Comparison of ENCODE assay signal across 8 cellular contexts in genomic region chr6:10837009-10837691, GRCh38. TPM values are rescaled to one million over a fixed set of nuclear protein-coding genes. Genes with fewer than 3 reads are reported as not detected.
DNase-seq lines count a peak whose midpoint lies in the region; ATAC-seq and TF ChIP-seq lines count a peak whose summit lies in the region.

No MANE protein-coding gene starts in this region.

- no peak for TF ChIP-seq CTCF in retinal pigment epithelial cell (conservative IDR thresholded peaks at IDR 0.05; ENCODE audit: low read depth, low read length)

- no peaks in the 10 kb centered on the region; the same call in 1 of the 2 replicates for H3K9me3 ChIP-seq in HUES64 (ENCODE audit: insufficient read depth, low read depth, low read length)

- H3K9me3 Mint-ChIP-seq in activated naive CD8-positive, alpha-beta T cell treated with anti-CD3 and anti-CD28 coated beads, Interleukin-2, amount 10 ng/mL, durations not matched to agents 7 days and 5 days, result no peaks in the 10 kb centered on the region

- in situ Hi-C loops in Caki2 (cut with HindIII; ENCODE audit: low pct_unique_long_range_greater_than_20kb, low sequenced_read_pairs), result no loop called here

- peaks cover 2% of the 10 kb centered on the region for H3K36me3 Mint-ChIP-seq in activated naive CD8-positive, alpha-beta T cell treated with anti-CD3 and anti-CD28 coated beads, Interleukin-2, amount 10 ng/mL, durations not matched to agents 7 days and 5 days

- H3K9ac ChIP-seq in HUES64 (ENCODE audit: low read depth, low read length), result peak overlapping the region; percentile 69

- H3K27ac Mint-ChIP-seq in activated naive CD8-positive, alpha-beta T cell treated with anti-CD3 and anti-CD28 coated beads, Interleukin-2, amount 10 ng/mL, durations not matched to agents 7 days and 5 days, result no peak overlapping the region

- H3K4me3 Mint-ChIP-seq in activated naive CD8-positive, alpha-beta T cell treated with anti-CD3 and anti-CD28 coated beads, Interleukin-2, amount 10 ng/mL, durations not matched to agents 7 days and 5 days, result peak overlapping the region; percentile 72

- peaks cover 19% of the 10 kb centered on the region for H3K4me1 Mint-ChIP-seq in activated naive CD8-positive, alpha-beta T cell treated with anti-CD3 and anti-CD28 coated beads, Interleukin-2, amount 10 ng/mL, durations not matched to agents 7 days and 5 days

- peak overlapping the region; percentile 68 for H3K4me3 ChIP-seq in HUES64 (ENCODE audit: low read length)
- H3K4me3 ChIP-seq in retinal pigment epithelial cell (ENCODE audit: low read length), result peak overlapping the region; percentile 76

- H3K27ac ChIP-seq in HUES64 (ENCODE audit: low read depth, low read length), result no peak overlapping the region

- H3K27me3 Mint-ChIP-seq in activated naive CD8-positive, alpha-beta T cell treated with anti-CD3 and anti-CD28 coated beads, Interleukin-2, amount 10 ng/mL, durations not matched to agents 7 days and 5 days, result peaks cover 50% of the 10 kb centered on the region

- H3K36me3 ChIP-seq in HUES64 (ENCODE audit: insufficient read depth, low read length), result no peaks in the 10 kb centered on the region

- H3K27me3 ChIP-seq in HUES64 (ENCODE audit: insufficient read depth, low read length), result peaks cover 22% of the 10 kb centered on the region

- DNase-seq in Caki2 (ENCODE audit: low read depth) (peak; percentile 47), hepatic stellate cell (ENCODE audit: low spot score) (peak; percentile 26), retinal pigment epithelial cell (ENCODE audit: low read depth) (peak; percentile 11), NCI-H1436 treated with DMSO at 0.1 percent for 48 hours (lab: John Stamatoyannopoulos, UW) (no peak)
- DNase-seq in activated naive CD8-positive, alpha-beta T cell treated with anti-CD3 and anti-CD28 coated beads, Interleukin-2, amount 10 ng/mL, durations not matched to agents 7 days and 5 days, result no peak
- no peak for DNase-seq in activated CD4-positive, CD25-positive, alpha-beta regulatory T cell (lab: John Stamatoyannopoulos, UW)
- DNase-seq in effector CD4-positive, alpha-beta T cell, result no peak

- ATAC-seq in activated naive CD8-positive, alpha-beta T cell treated with anti-CD3 and anti-CD28 coated beads, Interleukin-2, amount 10 ng/mL, durations not matched to agents 7 days and 5 days (ENCODE audit: low read depth), result no peak

- peaks cover 10% of the 10 kb centered on the region; the same call in 1 of the 2 replicates for H3K4me1 ChIP-seq in HUES64 (ENCODE audit: insufficient read depth, low read length)

- WGBS in HUES64, result 1% methylated on average over 18 of the region's 22 CpGs

- POLR2A ChIA-PET in activated naive CD8-positive, alpha-beta T cell treated with anti-CD3 and anti-CD28 coated beads, Interleukin-2, amount 10 ng/mL, durations not matched to agents 7 days and 5 days (lab: Charles Lee), result interaction anchor here (0.6 kb wide), 1 partner anchor 358 kb away, joined by 3 read pairs; no protein-coding TSS in a partner anchor

RNA-seq across cellular contexts. Expression of gene MAK, which starts 1.2 kb away (rescaled TPM):
- not detected in 2 replicates for total RNA-seq in Caki2 (2014; rRNA removed; shearing (Covaris generic); ENCODE audit: low replicate concordance)
- 0.25 TPM for polyA plus RNA-seq in HUES64 (2013, experiment 1 of 2)
- 0.19 TPM for polyA plus RNA-seq in HUES64 (2013, experiment 2 of 2)
- not detected for total RNA-seq in activated naive CD8-positive, alpha-beta T cell treated with anti-CD3 and anti-CD28 coated beads, Interleukin-2, amount 10 ng/mL, durations not matched to agents 7 days and 5 days

RNA-seq across cellular contexts. Expression of gene GCM2, which starts 44.7 kb away (rescaled TPM):
- not detected in 2 replicates for total RNA-seq in Caki2 (2014; rRNA removed; shearing (Covaris generic); ENCODE audit: low replicate concordance)
- not detected for polyA plus RNA-seq in HUES64 (2013, experiment 1 of 2)
- polyA plus RNA-seq in HUES64 (2013, experiment 2 of 2), result not detected
- not detected for total RNA-seq in activated naive CD8-positive, alpha-beta T cell treated with anti-CD3 and anti-CD28 coated beads, Interleukin-2, amount 10 ng/mL, durations not matched to agents 7 days and 5 days

RNA-seq across cellular contexts. Expression of gene SYCP2L, which starts 49.7 kb away (rescaled TPM):
- total RNA-seq in Caki2 (2014; rRNA removed; shearing (Covaris generic); ENCODE audit: low replicate concordance), result 0.37 TPM in 1 of 2 replicates, not detected in the other
- polyA plus RNA-seq in HUES64 (2013, experiment 1 of 2), result 1.9 TPM
- polyA plus RNA-seq in HUES64 (2013, experiment 2 of 2), result 5.3 TPM
- total RNA-seq in activated naive CD8-positive, alpha-beta T cell treated with anti-CD3 and anti-CD28 coated beads, Interleukin-2, amount 10 ng/mL, durations not matched to agents 7 days and 5 days, result under 1 TPM in 1 of 2 experiments, not detected in 1; 0.31 TPM

Comparison
In these comparisons a context has a peak if more than half of its experiments do, and no peak if none do; other contexts are left out.
1. DNase-seq: peak in Caki2 (single experiment), hepatic stellate cell (single experiment) and retinal pigment epithelial cell (single experiment); none in activated naive CD8-positive, alpha-beta T cell treated with anti-CD3 and anti-CD28 coated beads, Interleukin-2, amount 10 ng/mL, durations not matched to agents 7 days and 5 days (single experiment), activated CD4-positive, CD25-positive, alpha-beta regulatory T cell (0 of 4), NCI-H1436 treated with DMSO at 0.1 percent for 48 hours (single experiment) and effector CD4-positive, alpha-beta T cell (single experiment).